Comparison of ENCODE assay signal across 33 cellular contexts in genomic region chr2:196900843-196901242, GRCh38.
"Had no signal": no experiment of that assay in that cellular context is flagged by ENCODE, and none has a peak within 500 bp of the region (broad histone marks: within the 10 kb centered on the region; RNA-seq: fewer than 3 reads in every experiment).

No MANE protein-coding gene starts in this region.

- H3K4me1 ChIP-seq: ascending aorta had no signal

- DNase-seq: activated CD4-positive, alpha-beta memory T cell treated with anti-CD3 and anti-CD28 coated beads, Interleukin-2, amount 10 ng/mL, durations not matched to agents 7 days and 5 days; activated CD4-positive, alpha-beta T cell treated with anti-CD3 and anti-CD28 coated beads for 1 hour; activated CD4-positive, alpha-beta T cell treated with anti-CD3 and anti-CD28 coated beads for 36 hours; activated CD4-positive, alpha-beta T cell treated with anti-CD3 and anti-CD28 coated beads for 48 hours; activated CD4-positive, alpha-beta T cell treated with anti-CD3 and anti-CD28 coated beads, Interleukin-2, amount 10 ng/mL, durations not matched to agents 7 days and 5 days; activated CD4-positive, alpha-beta T cell treated with anti-CD3 and anti-CD28 coated beads, Interleukin-2, amount 50 U/mL, for 48 hours; activated CD4-positive, CD25-positive, alpha-beta regulatory T cell; activated CD8-positive, alpha-beta memory T cell treated with anti-CD3 and anti-CD28 coated beads for 24 hours; activated CD8-positive, alpha-beta memory T cell treated with anti-CD3 and anti-CD28 coated beads, Interleukin-2, amount 10 ng/mL, durations not matched to agents 7 days and 5 days; activated CD8-positive, alpha-beta memory T cell treated with anti-CD3 and anti-CD28 coated beads, Interleukin-2, amount 50 U/mL, for 48 hours; activated CD8-positive, alpha-beta T cell treated with anti-CD3 and anti-CD28 coated beads, Interleukin-2, amount 10 ng/mL, durations not matched to agents 7 days and 5 days; activated effector memory CD4-positive, alpha-beta T cell treated with Interleukin-2 at 50 U/mL for 16 hours; activated gamma-delta T cell; activated naive CD4-positive, alpha-beta T cell treated with anti-CD3 and anti-CD28 coated beads, Interleukin-2, amount 10 ng/mL, durations not matched to agents 7 days and 5 days; activated naive CD4-positive, alpha-beta T cell treated with Interleukin-2 at 50 U/mL for 16 hours; activated naive CD8-positive, alpha-beta T cell treated with anti-CD3 and anti-CD28 coated beads, Interleukin-2, amount 10 ng/mL, durations not matched to agents 7 days and 5 days; activated naive CD8-positive, alpha-beta T cell treated with anti-CD3 and anti-CD28 coated beads, Interleukin-2, amount 50 U/mL, for 24 hours; activated T-cell treated with anti-CD3 and anti-CD28 coated beads, Interleukin-2, amount 50 U/mL, for 24 hours; activated T-cell treated with anti-CD3 and anti-CD28 coated beads, Interleukin-2, amount 50 U/mL, for 48 hours; amygdala; anterior cingulate cortex; caudate nucleus; cerebellar nuclear complex; T-cell; T-helper 17 cell; T-helper 9 cell; WERI-Rb-1 had no signal

- ATAC-seq: activated CD4-positive, alpha-beta T cell treated with anti-CD3 and anti-CD28 coated beads for 36 hours; activated CD4-positive, CD25-positive, alpha-beta regulatory T cell treated with anti-CD3 and anti-CD28 coated beads, Interleukin-2, amount 50 U/mL, for 24 hours; activated CD8-positive, alpha-beta memory T cell treated with anti-CD3 and anti-CD28 coated beads, Interleukin-2, amount 10 ng/mL, durations not matched to agents 7 days and 5 days; activated CD8-positive, alpha-beta T cell treated with anti-CD3 and anti-CD28 coated beads, Interleukin-2, amount 10 ng/mL, durations not matched to agents 7 days and 5 days; activated naive CD8-positive, alpha-beta T cell treated with anti-CD3 and anti-CD28 coated beads, Interleukin-2, amount 50 U/mL, for 24 hours; T-cell; T-helper 17 cell; WTC11 had no signal

- H3K4me3 ChIP-seq: ascending aorta, cardiac muscle cell had no signal

- FAIRE-seq: bronchial epithelial cell, TTC549 had no signal

- H3K9me3 ChIP-seq: ascending aorta had no signal
